In the genomic region with DNA sequence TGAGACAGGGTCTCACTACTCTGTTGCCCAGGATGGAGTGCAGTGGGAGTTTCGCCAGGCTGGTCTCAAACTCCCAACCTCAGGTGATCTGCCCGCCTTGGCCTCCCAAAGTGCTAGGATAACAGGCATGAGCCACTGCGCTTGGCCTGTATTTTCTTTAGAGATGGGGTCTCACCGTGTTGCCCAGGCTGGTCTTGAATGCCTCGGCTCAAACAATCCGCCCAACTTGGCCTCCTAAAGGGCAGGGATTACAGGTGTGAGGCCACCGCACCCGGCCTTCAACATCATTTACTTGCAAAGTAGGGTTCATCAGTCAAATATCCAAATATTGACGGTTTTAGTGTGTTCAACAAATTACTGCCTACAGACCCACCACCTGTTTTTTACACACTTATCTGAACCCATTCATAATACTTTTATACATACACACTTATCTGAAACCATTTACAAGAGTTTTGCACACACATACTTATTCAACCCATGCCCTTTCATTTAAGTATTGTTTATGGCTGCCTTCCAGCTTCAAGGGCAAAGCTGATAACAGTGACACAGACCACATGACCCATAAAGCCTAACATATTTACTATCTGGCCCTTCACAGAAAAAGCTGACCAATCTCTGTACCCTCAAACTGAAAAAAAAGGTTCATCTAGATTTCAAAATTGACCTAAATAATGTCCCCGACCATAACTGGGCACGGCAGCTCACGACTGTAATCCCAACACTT, we compare ENCODE assay signal across 1 cellular context.
TF ChIP-seq lines count a peak whose summit lies in the region.

No MANE protein-coding gene starts in this region.

TF ChIP-seq in endothelial cell of umbilical vein, 7 proteins besides CTCF, POLR2A, EP300 and RAD21:
- no peak for TF ChIP-seq EZH2 (IDR thresholded peaks at IDR 0.05; ENCODE audit: borderline replicate concordance, low read depth, low read length, severe bottlenecking)
- no peak for TF ChIP-seq POLR2AphosphoS5 (IDR thresholded peaks at IDR 0.05; ENCODE audit: insufficient read depth, low read depth, low read length)
- TF ChIP-seq JUN (IDR thresholded peaks at IDR 0.05; ENCODE audit: borderline replicate concordance, insufficient read depth, insufficient read length, low read depth), result no peak
- no peak for TF ChIP-seq FOS (IDR thresholded peaks at IDR 0.05; ENCODE audit: borderline replicate concordance, insufficient read depth, low read length)
- TF ChIP-seq GATA2 (IDR thresholded peaks at IDR 0.05; ENCODE audit: insufficient read depth, insufficient read length, low read depth, low read length), result no peak
- TF ChIP-seq MYC (IDR thresholded peaks at IDR 0.05; ENCODE audit: low read depth, low read length), result no peak
- TF ChIP-seq, protein P1, sequence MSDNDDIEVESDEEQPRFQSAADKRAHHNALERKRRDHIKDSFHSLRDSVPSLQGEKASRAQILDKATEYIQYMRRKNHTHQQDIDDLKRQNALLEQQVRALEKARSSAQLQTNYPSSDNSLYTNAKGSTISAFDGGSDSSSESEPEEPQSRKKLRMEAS (IDR thresholded peaks at IDR 0.05; ENCODE audit: insufficient read depth, insufficient read length), result no peak
